In genomic region chrX:55924574-55924973, GRCh38 we compare ENCODE assay signal across 25 cellular contexts.
"Had no signal": no experiment of that assay in that cellular context is flagged by ENCODE, and none has a peak within 500 bp of the region (broad histone marks: within the 10 kb centered on the region; RNA-seq: fewer than 3 reads in every experiment).

No MANE protein-coding gene starts in this region.

- H3K4me2 ChIP-seq: SK-N-SH had no signal

- ATAC-seq: activated CD8-positive, alpha-beta T cell treated with anti-CD3 and anti-CD28 coated beads, Interleukin-2, amount 10 ng/mL, durations not matched to agents 7 days and 5 days; Right ventricle myocardium inferior had no signal

- H3K4me1 ChIP-seq: adrenal gland, breast epithelium, SJCRH30 had no signal

- DNase-seq: activated CD4-positive, alpha-beta T cell treated with anti-CD3 and anti-CD28 coated beads for 48 hours; activated CD4-positive, alpha-beta T cell treated with anti-CD3 and anti-CD28 coated beads, Interleukin-2, amount 50 U/mL, for 4 hours; activated CD4-positive, CD25-positive, alpha-beta regulatory T cell treated with anti-CD3 and anti-CD28 coated beads, Interleukin-2, amount 50 U/mL, for 72 hours; activated CD8-positive, alpha-beta memory T cell treated with anti-CD3 and anti-CD28 coated beads, Interleukin-2, amount 50 U/mL, for 48 hours; activated CD8-positive, alpha-beta T cell treated with anti-CD3 and anti-CD28 coated beads, Interleukin-2, amount 10 ng/mL, durations not matched to agents 7 days and 5 days; activated naive CD4-positive, alpha-beta T cell treated with anti-CD3 and anti-CD28 coated beads, Interleukin-2, amount 50 U/mL, for 16 hours; activated naive CD8-positive, alpha-beta T cell treated with anti-CD3 and anti-CD28 coated beads, Interleukin-2, amount 10 ng/mL, durations not matched to agents 7 days and 5 days; activated T-cell treated with anti-CD3 and anti-CD28 coated beads, Interleukin-2, amount 50 U/mL, for 1 hour; adrenal gland; aorta; caudate nucleus; MV-4-11; NCI-H1092 treated with DMSO at 0.1 percent for 48 hours; NCI-H1417 treated with DMSO at 0.1 percent for 48 hours; NCI-H1694; NCI-H2029 treated with DMSO at 0.1 percent for 48 hours; NCI-H345; NCI-H510A; NCI-H526 treated with DMSO at 0.1 percent for 48 hours; NCI-H82; SJCRH30; SK-N-SH; SW 1271 had no signal

- H3K36me3 ChIP-seq: adrenal gland, breast epithelium, SJCRH30 had no signal

- H3K4me3 ChIP-seq: adrenal gland, breast epithelium, SJCRH30 had no signal

- H3K9me3 ChIP-seq: adrenal gland, SJCRH30, SK-N-SH had no signal

- H3K27me3 ChIP-seq: adrenal gland, breast epithelium, SJCRH30 had no signal

- H3K9ac ChIP-seq: SK-N-SH had no signal

- H3K27ac ChIP-seq: adrenal gland, breast epithelium, SJCRH30 had no signal
